In the genomic region with DNA sequence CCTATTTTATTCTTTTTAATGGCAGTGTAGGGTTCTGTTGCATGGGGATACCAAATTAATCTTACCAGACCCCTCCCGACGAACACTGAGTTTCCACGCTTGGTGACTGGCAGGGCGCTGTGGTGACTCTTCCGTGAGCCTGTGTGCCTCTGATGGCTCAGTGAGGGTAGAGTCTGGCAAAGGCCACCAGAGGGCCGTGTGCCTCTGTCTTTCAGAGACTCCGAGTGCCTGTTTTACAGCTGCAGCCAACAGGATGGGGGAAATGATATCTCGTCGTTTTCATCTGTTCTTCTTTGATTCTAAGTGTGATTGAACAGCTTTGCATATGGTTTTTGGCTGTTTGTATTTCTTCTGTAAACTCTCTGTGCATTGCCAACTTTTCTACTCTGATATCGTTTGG, we compare ENCODE assay signal across 8 cellular contexts.
DNase-seq lines count a peak whose midpoint lies in the region; ATAC-seq and TF ChIP-seq lines count a peak whose summit lies in the region.

No MANE protein-coding gene starts in this region.

- H4K20me1 ChIP-seq in OCI-LY3 (ENCODE audit: insufficient read depth, low read length): 0 out of 2 replicates have a peak, but pooled peaks cover 3% of the 10 kb centered on the region

- ATAC-seq in GM19463 (IDR thresholded peaks at IDR 0.05; ENCODE audit: unreplicated experiment): peak; percentile 100
- peak; percentile 92 for ATAC-seq in HG03520 (IDR thresholded peaks at IDR 0.05; ENCODE audit: unreplicated experiment)

- H3K27ac ChIP-seq in OCI-LY3 (ENCODE audit: low read length) (no peak overlapping the region), cardiac muscle cell (no peak overlapping the region)

- peaks cover 47% of the 10 kb centered on the region for H3K36me3 ChIP-seq in OCI-LY3 (replicated peaks; ENCODE audit: low read depth, low read length)
- H3K36me3 ChIP-seq in cardiac muscle cell: peaks cover 30% of the 10 kb centered on the region

- H3K4me1 ChIP-seq in OCI-LY3 (ENCODE audit: low read length) (peaks cover 2% of the 10 kb centered on the region; the same call in 1 of the 2 replicates), cardiac muscle cell (ENCODE audit: low read depth) (no peaks in the 10 kb centered on the region)

- H3K4me3 ChIP-seq in OCI-LY3 (ENCODE audit: low read length) (no peak overlapping the region), cardiac muscle cell (no peak overlapping the region), retinal pigment epithelial cell (ENCODE audit: low read length) (no peak overlapping the region)

- H3K27me3 ChIP-seq in OCI-LY3 (ENCODE audit: low read depth, low read length): no peaks in the 10 kb centered on the region
- no peaks in the 10 kb centered on the region for H3K27me3 ChIP-seq in cardiac muscle cell

- H3K4me2 ChIP-seq in OCI-LY3 (ENCODE audit: low read length): peak overlapping the region; percentile 8; the same call in 1 of the 2 replicates

- no peaks in the 10 kb centered on the region for H3K79me2 ChIP-seq in OCI-LY3 (ENCODE audit: low read length)

- no peak overlapping the region for H2AFZ ChIP-seq in OCI-LY3 (ENCODE audit: low read depth, low read length)

- DNase-seq in DMS153 (lab: John Stamatoyannopoulos, UW): peak; percentile 67
- DNase-seq in activated gamma-delta T cell treated with anti-CD3 and anti-CD28 coated beads, Interleukin-2, amount 50 U/mL, for 16 hours (ENCODE audit: low read depth): peak; percentile 7
- peak; percentile 62 to 66 for DNase-seq in cardiac muscle cell (ENCODE audit: low read depth in 1 of 2, low spot score in 1 of 2)
- DNase-seq in retinal pigment epithelial cell (ENCODE audit: low read depth): no peak
- no peak for DNase-seq in T1000 (lab: John Stamatoyannopoulos, UW)

- H3K9me3 ChIP-seq in OCI-LY3 (ENCODE audit: insufficient read depth, low read length) (no peaks in the 10 kb centered on the region), cardiac muscle cell (ENCODE audit: low read depth) (no peaks in the 10 kb centered on the region)

- TF ChIP-seq CTCF in OCI-LY3 (IDR thresholded peaks at IDR 0.05; ENCODE audit: low read depth, low read length): peak; percentile 93
- peak; percentile 71 for TF ChIP-seq CTCF in cardiac muscle cell (IDR thresholded peaks at IDR 0.05; ENCODE audit: low read depth, low read length)
- TF ChIP-seq CTCF in retinal pigment epithelial cell (conservative IDR thresholded peaks at IDR 0.05; ENCODE audit: low read depth, low read length): peak; percentile 66

- no peak overlapping the region for H3K9ac ChIP-seq in OCI-LY3 (ENCODE audit: low read length)

Comparison
In these comparisons a context has a peak if more than half of its experiments do, and no peak if none do; other contexts are left out.
1. DNase-seq: peak in DMS153 (single experiment), activated gamma-delta T cell treated with anti-CD3 and anti-CD28 coated beads, Interleukin-2, amount 50 U/mL, for 16 hours (single experiment) and cardiac muscle cell (2 of 2); none in retinal pigment epithelial cell (single experiment) and T1000 (single experiment).
2. Peak in every context shown above with its lines, with median percentiles within 50 percentile points of each other: CTCF ChIP-seq.